In genomic region chr16:10828851-10829331, GRCh38 we compare ENCODE assay signal across 8 cellular contexts. TPM values are rescaled to one million over a fixed set of nuclear protein-coding genes. Genes with fewer than 3 reads are reported as not detected.
DNase-seq lines count a peak whose midpoint lies in the region; ATAC-seq and TF ChIP-seq lines count a peak whose summit lies in the region.

No MANE protein-coding gene starts in this region.

- H3K27me3 Mint-ChIP-seq in neural crest cell (ENCODE audit: low read depth) = peaks cover 6% of the 10 kb centered on the region

- H3K9me3 Mint-ChIP-seq in neural crest cell = no peaks in the 10 kb centered on the region

- no peak for TF ChIP-seq CTCF in neural crest cell (conservative IDR thresholded peaks at IDR 0.05)

- DNase-seq in DMS 273 treated with DMSO at 0.1 percent for 48 hours (lab: John Stamatoyannopoulos, UW) (peak; percentile 44), SHP77 treated with DMSO at 0.1 percent for 48 hours (lab: John Stamatoyannopoulos, UW) (peak; percentile 14), fibroblast of peridontal ligament (ENCODE audit: extremely low read depth) (peak; percentile 94), neural crest cell (ENCODE audit: low read depth, low spot score) (no peak), T-helper 1 cell (no peak)
- DNase-seq in stimulated activated CD4-positive, alpha-beta T cell treated with anti-CD3 and anti-CD28 coated beads, Interleukin-4, amount 100 ng/mL, for 24 hours = no peak

- H3K36me3 Mint-ChIP-seq in neural crest cell (ENCODE audit: low read depth) = no peaks in the 10 kb centered on the region

- H3K27ac Mint-ChIP-seq in neural crest cell (ENCODE audit: unreplicated experiment) = peak overlapping the region; percentile 44

- ATAC-seq in HG03378 (IDR thresholded peaks at IDR 0.05; ENCODE audit: unreplicated experiment) (no peak), GM18861 (IDR thresholded peaks at IDR 0.05; ENCODE audit: unreplicated experiment) (no peak)

- no peak overlapping the region for H3K4me3 Mint-ChIP-seq in neural crest cell

- no peaks in the 10 kb centered on the region for H3K4me1 Mint-ChIP-seq in neural crest cell

RNA-seq across cellular contexts. Expression of gene TVP23A, which starts 10.3 kb away (rescaled TPM):
- total RNA-seq in neural crest cell = 6.9 and 7.7 TPM in 2 replicates

RNA-seq across cellular contexts. Expression of gene CIITA, which starts 48.1 kb away (rescaled TPM):
- not detected in 2 replicates for total RNA-seq in neural crest cell

Comparison
In these comparisons a context has a peak if more than half of its experiments do, and no peak if none do; other contexts are left out.
1. DNase-seq: peak in DMS 273 treated with DMSO at 0.1 percent for 48 hours (single experiment), SHP77 treated with DMSO at 0.1 percent for 48 hours (single experiment) and fibroblast of peridontal ligament (single experiment); none in neural crest cell (single experiment), T-helper 1 cell (0 of 5) and stimulated activated CD4-positive, alpha-beta T cell treated with anti-CD3 and anti-CD28 coated beads, Interleukin-4, amount 100 ng/mL, for 24 hours (single experiment).